ENCODE assay signal across 13 cellular contexts in the genomic region with DNA sequence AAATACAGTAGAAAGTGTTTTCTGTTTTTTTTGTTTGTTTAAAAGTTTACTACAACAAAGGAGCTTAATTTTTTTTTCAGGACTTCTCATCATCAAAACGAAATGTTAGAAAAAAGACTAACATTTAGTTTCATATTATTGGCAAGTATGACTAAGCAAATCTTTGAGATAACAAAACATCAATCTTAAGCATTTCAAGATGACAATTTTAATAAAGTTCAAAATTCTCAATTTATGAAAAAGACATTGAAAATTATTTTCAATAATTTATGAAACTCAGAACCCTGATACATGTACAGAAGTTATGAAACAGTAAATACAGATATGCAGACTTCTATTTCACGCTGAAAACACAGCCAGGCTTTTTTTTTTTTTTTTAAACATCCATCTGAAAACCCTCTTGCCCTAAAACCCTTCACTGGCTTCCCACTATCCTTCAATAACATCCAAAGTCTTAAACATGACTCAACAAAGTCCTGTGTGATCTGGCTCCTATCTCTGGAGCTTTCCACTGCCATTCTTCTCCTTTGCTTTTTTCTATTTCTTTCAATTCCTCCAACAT. TPM values are rescaled to one million over a fixed set of nuclear protein-coding genes. Genes with fewer than 3 reads are reported as not detected.
DNase-seq lines count a peak whose midpoint lies in the region; ATAC-seq and TF ChIP-seq lines count a peak whose summit lies in the region.
"Had no signal": no experiment of that assay in that cellular context is flagged by ENCODE, and none has a peak within 500 bp of the region (broad histone marks: within the 10 kb centered on the region; RNA-seq: fewer than 3 reads in every experiment).

No MANE protein-coding gene starts in this region.

- H3K27ac Mint-ChIP-seq in T-helper 1 cell treated with Interleukin-12 subunit alpha and Interleukin-12 subunit beta and Interleukin-4 antibody, amounts not matched to agents 30 μg/mL and 1 μg/mL, for 36 hours: peak overlapping the region; percentile 11
- H3K27ac Mint-ChIP-seq in T-cell: peak overlapping the region; percentile 71 to 78
- H3K27ac Mint-ChIP-seq: memory B cell had no signal

- no peak for TF ChIP-seq CTCF in fibroblast of the aortic adventitia (IDR thresholded peaks at IDR 0.05; ENCODE audit: insufficient read depth, low read length)
- no peak for TF ChIP-seq CTCF in spleen (IDR thresholded peaks at IDR 0.05 in 8 of 11, conservative IDR thresholded peaks at IDR 0.05 in 3 of 11)

- intact Hi-C loops in spleen (cut with DNase I; ENCODE audit: low total_unique reads): no loop called here

- no peaks in the 10 kb centered on the region for H3K9me3 Mint-ChIP-seq in T-helper 1 cell treated with Interleukin-12 subunit alpha and Interleukin-12 subunit beta and Interleukin-4 antibody, amounts not matched to agents 30 μg/mL and 1 μg/mL, for 36 hours
- no peaks in the 10 kb centered on the region for H3K9me3 Mint-ChIP-seq in T-cell
- H3K9me3 Mint-ChIP-seq: memory B cell had no signal

- CTCF ChIA-PET in T-cell (lab: Charles Lee): interaction anchor here (0.6 to 3.0 kb wide), 6 partner anchors 10 to 1086 kb away, joined by 3 to 22 read pairs (median 6); no protein-coding TSS in a partner anchor

- 41 to 58% (median 51%) methylated on average over 2 of the region's 2 CpGs for WGBS in spleen, 5 donors

- peaks cover 39% of the 10 kb centered on the region for H3K4me1 Mint-ChIP-seq in T-helper 1 cell treated with Interleukin-12 subunit alpha and Interleukin-12 subunit beta and Interleukin-4 antibody, amounts not matched to agents 30 μg/mL and 1 μg/mL, for 36 hours (ENCODE audit: low read depth)
- peaks cover 14 to 48% (median 26%) of the 10 kb centered on the region in 3 donors for H3K4me1 Mint-ChIP-seq in T-cell

- no peak for DNase-seq in T-helper 1 cell
- DNase-seq in T-cell: no peak
- DNase-seq in fibroblast of the aortic adventitia (ENCODE audit: low read depth): peak; percentile 24
- DNase-seq in spleen: no peak
- DNase-seq in SK-N-DZ (ENCODE audit: low spot score): no peak
- no peak for DNase-seq in H4 (ENCODE audit: low spot score)
- no peak for DNase-seq in stimulated activated CD4-positive, alpha-beta T cell treated with anti-CD3 and anti-CD28 coated beads, Interleukin-4, amount 100 ng/mL, for 1 hour
- DNase-seq: activated gamma-delta T cell, T1000 had no signal

- H3K9me3 ChIP-seq in spleen: no peaks in the 10 kb centered on the region
- H3K9me3 ChIP-seq: esophagus muscularis mucosa, suprapubic skin had no signal

- H3K27ac ChIP-seq in spleen: peak overlapping the region in 6 of 8 donors; percentile 8 to 98 (median 74)
- H3K27ac ChIP-seq: esophagus muscularis mucosa, suprapubic skin had no signal

- POLR2A ChIA-PET in T-cell (lab: Charles Lee): interaction anchor here in 1 of 2 donors (0.6 to 0.7 kb wide), 6 partner anchors 9 to 401 kb away, joined by 3 to 5 read pairs (median 4); no protein-coding TSS in a partner anchor

- no peak for ATAC-seq in T-cell (replicated peaks in 1 of 4)

- H3K27me3 ChIP-seq in spleen (replicated peaks in 1 of 7): no peaks in the 10 kb centered on the region
- H3K27me3 ChIP-seq: esophagus muscularis mucosa, suprapubic skin had no signal

- H3K27me3 Mint-ChIP-seq in T-helper 1 cell treated with Interleukin-12 subunit alpha and Interleukin-12 subunit beta and Interleukin-4 antibody, amounts not matched to agents 30 μg/mL and 1 μg/mL, for 36 hours (ENCODE audit: low read depth): no peaks in the 10 kb centered on the region
- H3K27me3 Mint-ChIP-seq in T-cell: no peaks in the 10 kb centered on the region
- H3K27me3 Mint-ChIP-seq: memory B cell had no signal

- H3K4me1 ChIP-seq in spleen: peaks cover 40 to 84% (median 77%) of the 10 kb centered on the region in 6 donors

- H3K4me3 Mint-ChIP-seq in T-helper 1 cell treated with Interleukin-12 subunit alpha and Interleukin-12 subunit beta and Interleukin-4 antibody, amounts not matched to agents 30 μg/mL and 1 μg/mL, for 36 hours: peak overlapping the region; percentile 58
- no peak overlapping the region for H3K4me3 Mint-ChIP-seq in T-cell

- H3K4me3 ChIP-seq in fibroblast of the aortic adventitia (ENCODE audit: low read depth, low read length) (no peak overlapping the region), spleen (peak overlapping the region in 1 of 8 donors; percentile 96)
- H3K4me3 ChIP-seq: suprapubic skin had no signal

- peaks cover 0 to 23% (median 1%) of the 10 kb centered on the region in 6 donors for H3K36me3 ChIP-seq in spleen

- H3K36me3 Mint-ChIP-seq in T-helper 1 cell treated with Interleukin-12 subunit alpha and Interleukin-12 subunit beta and Interleukin-4 antibody, amounts not matched to agents 30 μg/mL and 1 μg/mL, for 36 hours (ENCODE audit: low read depth): peaks cover 30% of the 10 kb centered on the region
- peaks cover 26% of the 10 kb centered on the region for H3K36me3 Mint-ChIP-seq in T-cell

- no peak for TF ChIP-seq POLR2A in spleen (IDR thresholded peaks at IDR 0.05)

RNA-seq across cellular contexts. Expression of gene RBM26, which starts 3.9 kb away (rescaled TPM):
- total RNA-seq in T-cell (10 to 100 TPM; 76.7 to 97.8 (median 77.9) TPM), fibroblast of the aortic adventitia (ENCODE audit: low replicate concordance) (28.1 and 48.0 TPM in 2 replicates), spleen (10 to 100 TPM; 56.3 to 87.6 (median 65.0) TPM)
- polyA plus RNA-seq in spleen: 10 to 100 TPM; 25.6 to 38.4 (median 30.7) TPM
- polyA plus RNA-seq in SK-N-DZ (2014; cell fraction: cytosol; rRNA removed): 40.1 and 52.0 TPM in 2 replicates
- polyA plus RNA-seq in SK-N-DZ (2014; cell fraction: nucleus; rRNA removed): 96.3 and 128 TPM in 2 replicates
- total RNA-seq in H4 (2014; rRNA removed; shearing (Covaris generic)): 13.0 and 15.9 TPM in 2 replicates
